In genomic region chr15:40425681-40426080, GRCh38 we compare ENCODE assay signal across 8 cellular contexts.
"Had no signal": no experiment of that assay in that cellular context is flagged by ENCODE, and none has a peak within 500 bp of the region (broad histone marks: within the 10 kb centered on the region; RNA-seq: fewer than 3 reads in every experiment).

No MANE protein-coding gene starts in this region.

- DNase-seq: GDM1, GF-D8 had no signal

- ATAC-seq: GM12878 had no signal

- H3K4me3 ChIP-seq: GM12878 had no signal

- FAIRE-seq: G401.6, GM12878, GM12891, GM12892, GM18507, GM19239 had no signal
